In the genomic region with DNA sequence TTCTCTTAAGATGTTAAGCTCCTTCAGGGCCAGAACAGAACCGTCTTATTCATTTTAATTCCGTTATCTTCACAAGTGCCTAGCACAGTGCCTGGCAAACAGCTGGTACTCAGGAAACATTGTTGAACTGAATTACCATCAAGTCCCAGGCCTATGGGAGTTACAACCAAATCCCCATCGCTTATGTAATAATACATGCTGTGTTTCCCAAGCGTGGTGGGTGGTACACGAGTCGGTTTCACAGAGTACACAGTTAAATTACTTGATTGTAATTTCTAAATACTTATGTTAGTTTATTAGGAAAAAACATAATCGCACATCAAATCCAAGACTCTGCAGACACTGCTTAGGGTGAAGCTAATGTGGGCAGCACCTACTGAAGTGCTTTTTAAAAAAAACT, we compare ENCODE assay signal across 1 cellular context.
TF ChIP-seq lines count a peak whose summit lies in the region.

No MANE protein-coding gene starts in this region.

TF ChIP-seq in K562, 482 proteins besides CTCF, POLR2A, EP300 and RAD21 (continues in another document):
- no peak for TF ChIP-seq NR2F6 (CRISPR knock-in tag; IDR thresholded peaks at IDR 0.05)
- no peak for TF ChIP-seq HMG20B (CRISPR knock-in tag; IDR thresholded peaks at IDR 0.05)
- no peak for TF ChIP-seq ZNF444 (CRISPR knock-in tag; IDR thresholded peaks at IDR 0.05)
- no peak for TF ChIP-seq CBX2 (IDR thresholded peaks at IDR 0.05; ENCODE audit: insufficient read depth, low read length, poor library complexity, severe bottlenecking)
- TF ChIP-seq, protein P1, sequence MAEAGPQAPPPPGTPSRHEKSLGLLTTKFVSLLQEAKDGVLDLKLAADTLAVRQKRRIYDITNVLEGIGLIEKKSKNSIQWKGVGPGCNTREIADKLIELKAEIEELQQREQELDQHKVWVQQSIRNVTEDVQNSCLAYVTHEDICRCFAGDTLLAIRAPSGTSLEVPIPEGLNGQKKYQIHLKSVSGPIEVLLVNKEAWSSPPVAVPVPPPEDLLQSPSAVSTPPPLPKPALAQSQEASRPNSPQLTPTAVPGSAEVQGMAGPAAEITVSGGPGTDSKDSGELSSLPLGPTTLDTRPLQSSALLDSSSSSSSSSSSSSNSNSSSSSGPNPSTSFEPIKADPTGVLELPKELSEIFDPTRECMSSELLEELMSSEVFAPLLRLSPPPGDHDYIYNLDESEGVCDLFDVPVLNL (CRISPR knock-in tag; IDR thresholded peaks at IDR 0.05; ENCODE audit: low read depth) = no peak
- no peak for TF ChIP-seq NR2C1 (IDR thresholded peaks at IDR 0.05)
- no peak for TF ChIP-seq NR2C1 (tag; IDR thresholded peaks at IDR 0.05)
- no peak for TF ChIP-seq ZNF740 (CRISPR knock-in tag; IDR thresholded peaks at IDR 0.05)
- peak in 1 of 2 experiments; percentile 52; a peak in 1 of 4 replicates for TF ChIP-seq ZNF740 (tag; IDR thresholded peaks at IDR 0.05)
- TF ChIP-seq MEIS2 (IDR thresholded peaks at IDR 0.05; ENCODE audit: partially characterized antibody) = no peak
- TF ChIP-seq ARID1B (IDR thresholded peaks at IDR 0.05) = no peak
- TF ChIP-seq PTTG1 (tag; IDR thresholded peaks at IDR 0.05; ENCODE audit: low read depth) = no peak
- TF ChIP-seq, protein P2, sequence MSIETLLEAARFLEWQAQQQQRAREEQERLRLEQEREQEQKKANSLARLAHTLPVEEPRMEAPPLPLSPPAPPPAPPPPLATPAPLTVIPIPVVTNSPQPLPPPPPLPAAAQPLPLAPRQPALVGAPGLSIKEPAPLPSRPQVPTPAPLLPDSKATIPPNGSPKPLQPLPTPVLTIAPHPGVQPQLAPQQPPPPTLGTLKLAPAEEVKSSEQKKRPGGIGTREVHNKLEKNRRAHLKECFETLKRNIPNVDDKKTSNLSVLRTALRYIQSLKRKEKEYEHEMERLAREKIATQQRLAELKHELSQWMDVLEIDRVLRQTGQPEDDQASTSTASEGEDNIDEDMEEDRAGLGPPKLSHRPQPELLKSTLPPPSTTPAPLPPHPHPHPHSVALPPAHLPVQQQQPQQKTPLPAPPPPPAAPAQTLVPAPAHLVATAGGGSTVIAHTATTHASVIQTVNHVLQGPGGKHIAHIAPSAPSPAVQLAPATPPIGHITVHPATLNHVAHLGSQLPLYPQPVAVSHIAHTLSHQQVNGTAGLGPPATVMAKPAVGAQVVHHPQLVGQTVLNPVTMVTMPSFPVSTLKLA (conservative IDR thresholded peaks at IDR 0.05) = peak; percentile 11 to 24; a peak in 1 of 4 replicates
- no peak for TF ChIP-seq TBL1XR1 (IDR thresholded peaks at IDR 0.05; ENCODE audit: low read length in 2 of 2)
- 0 out of 2 replicates have a peak, but pooled peaks have one; percentile 11 for TF ChIP-seq HEY1 (CRISPR knock-in tag; IDR thresholded peaks at IDR 0.05; ENCODE audit: borderline replicate concordance)
- no peak for TF ChIP-seq BRD4 (IDR thresholded peaks at IDR 0.05)
- TF ChIP-seq TCF7L2 (IDR thresholded peaks at IDR 0.05; ENCODE audit: low read depth, low read length) = no peak
- TF ChIP-seq ZEB2 (IDR thresholded peaks at IDR 0.05) = no peak
- TF ChIP-seq PYGO2 (tag; IDR thresholded peaks at IDR 0.05) = no peak
- TF ChIP-seq ZKSCAN8 (CRISPR knock-in tag; IDR thresholded peaks at IDR 0.05) = 0 out of 2 replicates have a peak, but pooled peaks have one; percentile 36
- TF ChIP-seq WHSC1 (IDR thresholded peaks at IDR 0.05; ENCODE audit: low read length) = no peak
- TF ChIP-seq, protein P3, sequence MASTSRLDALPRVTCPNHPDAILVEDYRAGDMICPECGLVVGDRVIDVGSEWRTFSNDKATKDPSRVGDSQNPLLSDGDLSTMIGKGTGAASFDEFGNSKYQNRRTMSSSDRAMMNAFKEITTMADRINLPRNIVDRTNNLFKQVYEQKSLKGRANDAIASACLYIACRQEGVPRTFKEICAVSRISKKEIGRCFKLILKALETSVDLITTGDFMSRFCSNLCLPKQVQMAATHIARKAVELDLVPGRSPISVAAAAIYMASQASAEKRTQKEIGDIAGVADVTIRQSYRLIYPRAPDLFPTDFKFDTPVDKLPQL (IDR thresholded peaks at IDR 0.05; ENCODE audit: extremely low read depth, insufficient read length) = no peak
- TF ChIP-seq, protein P4, sequence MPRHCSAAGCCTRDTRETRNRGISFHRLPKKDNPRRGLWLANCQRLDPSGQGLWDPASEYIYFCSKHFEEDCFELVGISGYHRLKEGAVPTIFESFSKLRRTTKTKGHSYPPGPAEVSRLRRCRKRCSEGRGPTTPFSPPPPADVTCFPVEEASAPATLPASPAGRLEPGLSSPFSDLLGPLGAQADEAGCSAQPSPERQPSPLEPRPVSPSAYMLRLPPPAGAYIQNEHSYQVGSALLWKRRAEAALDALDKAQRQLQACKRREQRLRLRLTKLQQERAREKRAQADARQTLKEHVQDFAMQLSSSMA (CRISPR knock-in tag; IDR thresholded peaks at IDR 0.05) = no peak
- no peak for TF ChIP-seq CBFB (CRISPR knock-in tag; IDR thresholded peaks at IDR 0.05)
- TF ChIP-seq SMARCA5 (IDR thresholded peaks at IDR 0.05) = peak; percentile 34; the same call in 1 of the 2 replicates
- no peak for TF ChIP-seq CHD2 (IDR thresholded peaks at IDR 0.05; ENCODE audit: low read depth, low read length)
- TF ChIP-seq SP2 (IDR thresholded peaks at IDR 0.05; ENCODE audit: extremely low read depth, low read depth, low read length, poor library complexity, severe bottlenecking) = no peak
- TF ChIP-seq HDAC1 (IDR thresholded peaks at IDR 0.05) = no peak
- TF ChIP-seq CBX1 (IDR thresholded peaks at IDR 0.05; ENCODE audit: low read depth) = no peak
- TF ChIP-seq, protein P5, sequence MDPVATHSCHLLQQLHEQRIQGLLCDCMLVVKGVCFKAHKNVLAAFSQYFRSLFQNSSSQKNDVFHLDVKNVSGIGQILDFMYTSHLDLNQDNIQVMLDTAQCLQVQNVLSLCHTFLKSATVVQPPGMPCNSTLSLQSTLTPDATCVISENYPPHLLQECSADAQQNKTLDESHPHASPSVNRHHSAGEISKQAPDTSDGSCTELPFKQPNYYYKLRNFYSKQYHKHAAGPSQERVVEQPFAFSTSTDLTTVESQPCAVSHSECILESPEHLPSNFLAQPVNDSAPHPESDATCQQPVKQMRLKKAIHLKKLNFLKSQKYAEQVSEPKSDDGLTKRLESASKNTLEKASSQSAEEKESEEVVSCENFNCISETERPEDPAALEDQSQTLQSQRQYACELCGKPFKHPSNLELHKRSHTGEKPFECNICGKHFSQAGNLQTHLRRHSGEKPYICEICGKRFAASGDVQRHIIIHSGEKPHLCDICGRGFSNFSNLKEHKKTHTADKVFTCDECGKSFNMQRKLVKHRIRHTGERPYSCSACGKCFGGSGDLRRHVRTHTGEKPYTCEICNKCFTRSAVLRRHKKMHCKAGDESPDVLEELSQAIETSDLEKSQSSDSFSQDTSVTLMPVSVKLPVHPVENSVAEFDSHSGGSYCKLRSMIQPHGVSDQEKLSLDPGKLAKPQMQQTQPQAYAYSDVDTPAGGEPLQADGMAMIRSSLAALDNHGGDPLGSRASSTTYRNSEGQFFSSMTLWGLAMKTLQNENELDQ (CRISPR knock-in tag; IDR thresholded peaks at IDR 0.05; ENCODE audit: borderline replicate concordance) = no peak
- no peak for TF ChIP-seq LCOR (CRISPR knock-in tag; IDR thresholded peaks at IDR 0.05)
- TF ChIP-seq ZNF174 (CRISPR knock-in tag; IDR thresholded peaks at IDR 0.05) = no peak
- TF ChIP-seq SLC30A9 (CRISPR knock-in tag; IDR thresholded peaks at IDR 0.05) = no peak
- no peak for TF ChIP-seq ZNF124 (CRISPR knock-in tag; IDR thresholded peaks at IDR 0.05)
- TF ChIP-seq CCNT2 (IDR thresholded peaks at IDR 0.05; ENCODE audit: borderline replicate concordance, extremely low read depth, insufficient read length, low read depth, low read length) = no peak
- peak; percentile 60; the same call in 1 of the 2 replicates for TF ChIP-seq CEBPB (tag; IDR thresholded peaks at IDR 0.05)
- no peak for TF ChIP-seq POLR2H (tag; IDR thresholded peaks at IDR 0.05; ENCODE audit: low read depth)
- no peak for TF ChIP-seq ZBTB34 (CRISPR knock-in tag; IDR thresholded peaks at IDR 0.05)
- TF ChIP-seq FOXA1 (IDR thresholded peaks at IDR 0.05; ENCODE audit: borderline replicate concordance) = 0 out of 2 replicates have a peak, but pooled peaks have one; percentile 16
- TF ChIP-seq ZNF408 (CRISPR knock-in tag; IDR thresholded peaks at IDR 0.05; ENCODE audit: low read depth) = no peak
- 0 out of 4 replicates have a peak, but pooled peaks of 1 of the 2 experiments have one; percentile 12 for TF ChIP-seq CSDE1 (IDR thresholded peaks at IDR 0.05)
- TF ChIP-seq DIDO1 (tag; IDR thresholded peaks at IDR 0.05; ENCODE audit: low read depth) = no peak
- no peak for TF ChIP-seq MCM5 (IDR thresholded peaks at IDR 0.05; ENCODE audit: low read depth)
- TF ChIP-seq, protein P6, sequence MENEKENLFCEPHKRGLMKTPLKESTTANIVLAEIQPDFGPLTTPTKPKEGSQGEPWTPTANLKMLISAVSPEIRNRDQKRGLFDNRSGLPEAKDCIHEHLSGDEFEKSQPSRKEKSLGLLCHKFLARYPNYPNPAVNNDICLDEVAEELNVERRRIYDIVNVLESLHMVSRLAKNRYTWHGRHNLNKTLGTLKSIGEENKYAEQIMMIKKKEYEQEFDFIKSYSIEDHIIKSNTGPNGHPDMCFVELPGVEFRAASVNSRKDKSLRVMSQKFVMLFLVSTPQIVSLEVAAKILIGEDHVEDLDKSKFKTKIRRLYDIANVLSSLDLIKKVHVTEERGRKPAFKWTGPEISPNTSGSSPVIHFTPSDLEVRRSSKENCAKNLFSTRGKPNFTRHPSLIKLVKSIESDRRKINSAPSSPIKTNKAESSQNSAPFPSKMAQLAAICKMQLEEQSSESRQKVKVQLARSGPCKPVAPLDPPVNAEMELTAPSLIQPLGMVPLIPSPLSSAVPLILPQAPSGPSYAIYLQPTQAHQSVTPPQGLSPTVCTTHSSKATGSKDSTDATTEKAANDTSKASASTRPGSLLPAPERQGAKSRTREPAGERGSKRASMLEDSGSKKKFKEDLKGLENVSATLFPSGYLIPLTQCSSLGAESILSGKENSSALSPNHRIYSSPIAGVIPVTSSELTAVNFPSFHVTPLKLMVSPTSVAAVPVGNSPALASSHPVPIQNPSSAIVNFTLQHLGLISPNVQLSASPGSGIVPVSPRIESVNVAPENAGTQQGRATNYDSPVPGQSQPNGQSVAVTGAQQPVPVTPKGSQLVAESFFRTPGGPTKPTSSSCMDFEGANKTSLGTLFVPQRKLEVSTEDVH (IDR thresholded peaks at IDR 0.05; ENCODE audit: low read depth, partially characterized antibody) = no peak
- TF ChIP-seq BCOR (IDR thresholded peaks at IDR 0.05) = 0 out of 2 replicates have a peak, but pooled peaks have one; percentile 5
- no peak for TF ChIP-seq SAFB (IDR thresholded peaks at IDR 0.05; ENCODE audit: borderline replicate concordance, low read depth, low read length)
- TF ChIP-seq MCM7 (IDR thresholded peaks at IDR 0.05) = no peak
- no peak for TF ChIP-seq ESRRA (IDR thresholded peaks at IDR 0.05; ENCODE audit: borderline replicate concordance, low read depth)
- TF ChIP-seq NFATC3 (IDR thresholded peaks at IDR 0.05) = no peak
- TF ChIP-seq HDAC6 (IDR thresholded peaks at IDR 0.05; ENCODE audit: low read depth, low read length) = no peak
- TF ChIP-seq ZNF133 (CRISPR knock-in tag; IDR thresholded peaks at IDR 0.05) = no peak
- 0 out of 2 replicates have a peak, but pooled peaks have one; percentile 18 for TF ChIP-seq ETV5 (CRISPR knock-in tag; IDR thresholded peaks at IDR 0.05; ENCODE audit: low read depth)
- TF ChIP-seq ZBTB17 (CRISPR knock-in tag; IDR thresholded peaks at IDR 0.05) = no peak
- TF ChIP-seq NCOA2 (IDR thresholded peaks at IDR 0.05; ENCODE audit: partially characterized antibody in 2 of 2) = no peak
- TF ChIP-seq, protein P7, sequence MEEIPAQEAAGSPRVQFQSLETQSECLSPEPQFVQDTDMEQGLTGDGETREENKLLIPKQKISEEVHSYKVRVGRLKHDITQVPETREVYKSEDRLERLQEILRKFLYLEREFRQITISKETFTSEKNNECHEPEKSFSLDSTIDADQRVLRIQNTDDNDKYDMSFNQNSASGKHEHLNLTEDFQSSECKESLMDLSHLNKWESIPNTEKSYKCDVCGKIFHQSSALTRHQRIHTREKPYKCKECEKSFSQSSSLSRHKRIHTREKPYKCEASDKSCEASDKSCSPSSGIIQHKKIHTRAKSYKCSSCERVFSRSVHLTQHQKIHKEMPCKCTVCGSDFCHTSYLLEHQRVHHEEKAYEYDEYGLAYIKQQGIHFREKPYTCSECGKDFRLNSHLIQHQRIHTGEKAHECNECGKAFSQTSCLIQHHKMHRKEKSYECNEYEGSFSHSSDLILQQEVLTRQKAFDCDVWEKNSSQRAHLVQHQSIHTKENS (CRISPR knock-in tag; IDR thresholded peaks at IDR 0.05) = no peak
- TF ChIP-seq RBM25 (IDR thresholded peaks at IDR 0.05; ENCODE audit: low read depth, low read length, severe bottlenecking) = peak; percentile 72
- TF ChIP-seq NR1H2 (CRISPR knock-in tag; IDR thresholded peaks at IDR 0.05) = 0 out of 2 replicates have a peak, but pooled peaks have one; percentile 46
- no peak for TF ChIP-seq ZNF561 (CRISPR knock-in tag; conservative IDR thresholded peaks at IDR 0.05)
- no peak for TF ChIP-seq CXXC5 (CRISPR knock-in tag; IDR thresholded peaks at IDR 0.05)
- no peak for TF ChIP-seq ZNF12 (CRISPR knock-in tag; IDR thresholded peaks at IDR 0.05)
- no peak for TF ChIP-seq JUN (IDR thresholded peaks at IDR 0.05; ENCODE audit: borderline replicate concordance, low read depth, low read length)
- TF ChIP-seq JUN (CRISPR knock-in tag; IDR thresholded peaks at IDR 0.05; ENCODE audit: borderline replicate concordance) = no peak
- TF ChIP-seq USF2 (CRISPR knock-in tag; IDR thresholded peaks at IDR 0.05) = no peak
- TF ChIP-seq ARID2 (IDR thresholded peaks at IDR 0.05) = no peak
- no peak for TF ChIP-seq TCF7 (IDR thresholded peaks at IDR 0.05; ENCODE audit: borderline replicate concordance)
